17 cellular contexts compared by ENCODE assay signal in genomic region chr16:11325404-11326083, GRCh38. TPM values are rescaled to one million over a fixed set of nuclear protein-coding genes. Genes with fewer than 3 reads are reported as not detected.
A peak's percentile ranks its signal among the peaks of the same experiment; 100 is the strongest.
DNase-seq lines count a peak whose midpoint lies in the region; ATAC-seq, FAIRE-seq and TF ChIP-seq lines count a peak whose summit lies in the region.
"Had no signal": no experiment of that assay in that cellular context is flagged by ENCODE, and none has a peak within 500 bp of the region (broad histone marks: within the 10 kb centered on the region; RNA-seq: fewer than 3 reads in every experiment).

No MANE protein-coding gene starts in this region.

- H3K36me3 ChIP-seq in BLaER1 treated with 17β-estradiol and CSF1 and Interleukin-3, amounts not matched to agents 10 nM and 100 nM, result no peaks in the 10 kb centered on the region
- no peaks in the 10 kb centered on the region for H3K36me3 ChIP-seq in iPS-15b (ENCODE audit: control insufficient read depth, insufficient read depth, low read length)
- H3K36me3 ChIP-seq: prostate gland had no signal

- peak overlapping the region; percentile 79 for H3K27ac Mint-ChIP-seq in WTC11

- TF ChIP-seq CTCF in WTC11 (IDR thresholded peaks at IDR 0.05), result no peak

- H3K27me3 ChIP-seq in BLaER1 treated with 17β-estradiol and CSF1 and Interleukin-3, amounts not matched to agents 10 nM and 100 nM, result no peaks in the 10 kb centered on the region
- H3K27me3 ChIP-seq in iPS-15b (ENCODE audit: control insufficient read depth, insufficient read depth, low read length), result no peaks in the 10 kb centered on the region
- H3K27me3 ChIP-seq: testis had no signal

- H3K4me3 Mint-ChIP-seq in WTC11, result no peak overlapping the region

- H4K20me1 ChIP-seq in BLaER1 treated with 17β-estradiol and CSF1 and Interleukin-3, amounts not matched to agents 10 nM and 100 nM, result no peaks in the 10 kb centered on the region

- H3K27ac ChIP-seq in BLaER1 treated with 17β-estradiol and CSF1 and Interleukin-3, amounts not matched to agents 10 nM and 100 nM, result peak overlapping the region; percentile 10 to 99 (median 90); a peak in 20 of 22 replicates
- H3K27ac ChIP-seq: C4-2B, prostate gland, RWPE1, testis had no signal

- peak overlapping the region in 9 of 11 experiments; percentile 13 to 88 (median 75); a peak in 15 of 22 replicates for H3K9ac ChIP-seq in BLaER1 treated with 17β-estradiol and CSF1 and Interleukin-3, amounts not matched to agents 10 nM and 100 nM
- peak overlapping the region; percentile 9 for H3K9ac ChIP-seq in iPS-15b (ENCODE audit: low read depth, low read length)

- DNase-seq in GM19239 (ENCODE audit: insufficient read length, low spot score), result no peak
- no peak for DNase-seq in WTC11 (ENCODE audit: low spot score)
- DNase-seq in DMS114 treated with DMSO at 0.1 percent for 48 hours (lab: John Stamatoyannopoulos, UW; ENCODE audit: unreplicated experiment), result no peak
- DNase-seq in NCI-H2107 treated with DMSO at 0.1 percent for 48 hours (lab: John Stamatoyannopoulos, UW; ENCODE audit: unreplicated experiment), result no peak
- DNase-seq in retina, result no peak
- DNase-seq: caudate nucleus, GF-D8, NCI-H1092 treated with DMSO at 0.1 percent for 48 hours, testis had no signal

- ATAC-seq in WTC11 (no peak), GM19035 (IDR thresholded peaks at IDR 0.05; ENCODE audit: unreplicated experiment) (no peak)

- H3K4me1 Mint-ChIP-seq in WTC11, result peaks cover 58% of the 10 kb centered on the region

- peaks cover 0 to 4% (median 0%) of the 10 kb centered on the region in 11 experiments; a peak in 1 of 22 replicates for H3K9me3 ChIP-seq in BLaER1 treated with 17β-estradiol and CSF1 and Interleukin-3, amounts not matched to agents 10 nM and 100 nM (replicated peaks in 1 of 11)
- H3K9me3 ChIP-seq in iPS-15b (ENCODE audit: control insufficient read depth, insufficient read depth, low read length), result no peaks in the 10 kb centered on the region
- H3K9me3 ChIP-seq: prostate gland, testis had no signal

- POLR2A ChIA-PET in WTC11 (lab: Charles Lee), result no interaction called here

- no peaks in the 10 kb centered on the region for H3K27me3 Mint-ChIP-seq in WTC11 (ENCODE audit: low read depth)

- peak; percentile 72 for FAIRE-seq in GM19239 (lab: Jason Lieb, UNC)

- H3K9me3 Mint-ChIP-seq in WTC11, result no peaks in the 10 kb centered on the region

- H3K4me1 ChIP-seq in BLaER1 treated with 17β-estradiol and CSF1 and Interleukin-3, amounts not matched to agents 10 nM and 100 nM, result peaks cover 55 to 83% (median 73%) of the 10 kb centered on the region in 10 experiments
- H3K4me1 ChIP-seq in iPS-15b (ENCODE audit: control insufficient read depth, insufficient read depth, low read length), result peaks cover 20% of the 10 kb centered on the region
- H3K4me1 ChIP-seq: prostate gland had no signal

- H3K4me3 ChIP-seq in BLaER1 treated with 17β-estradiol and CSF1 and Interleukin-3, amounts not matched to agents 10 nM and 100 nM, result 0 out of 20 replicates have a peak overlapping the region, but pooled peaks of 1 of the 10 experiments have one; percentile 18
- H3K4me3 ChIP-seq in iPS-15b (ENCODE audit: low read depth, low read length), result no peak overlapping the region
- H3K4me3 ChIP-seq: prostate gland, testis had no signal

- H3K4me2 ChIP-seq in BLaER1 treated with 17β-estradiol and CSF1 and Interleukin-3, amounts not matched to agents 10 nM and 100 nM, result peak overlapping the region; percentile 77 to 94 (median 90)

- peaks cover 2% of the 10 kb centered on the region; the same call in 1 of the 2 replicates for H3K36me3 Mint-ChIP-seq in WTC11

- CTCF ChIA-PET in WTC11 (lab: Charles Lee), result interaction anchor here (0.6 to 0.8 kb wide), 2 partner anchors 13 to 42 kb away, joined by 3 to 4 read pairs; no protein-coding TSS in a partner anchor

TF ChIP-seq in WTC11, 78 proteins besides CTCF, POLR2A, EP300 and RAD21 (continues in another document):
- TF ChIP-seq PRDM15 (CRISPR knock-in tag; IDR thresholded peaks at IDR 0.05) (no peak), MXD4 (CRISPR knock-in tag; IDR thresholded peaks at IDR 0.05; ENCODE audit: borderline replicate concordance) (no peak), E2F5 (CRISPR knock-in tag; IDR thresholded peaks at IDR 0.05) (no peak), ZSCAN18 (CRISPR knock-in tag; IDR thresholded peaks at IDR 0.05) (no peak), ZNF138 (CRISPR knock-in tag; conservative IDR thresholded peaks at IDR 0.05) (no peak), GRHL2 (CRISPR knock-in tag; IDR thresholded peaks at IDR 0.05; ENCODE audit: insufficient replicate concordance, severe bottlenecking) (no peak), ZNF219 (CRISPR knock-in tag; IDR thresholded peaks at IDR 0.05; ENCODE audit: borderline replicate concordance) (no peak), ZBTB43 (CRISPR knock-in tag; IDR thresholded peaks at IDR 0.05) (no peak), ESRRA (CRISPR knock-in tag; IDR thresholded peaks at IDR 0.05; ENCODE audit: borderline replicate concordance) (no peak), NFE2L1 (CRISPR knock-in tag; IDR thresholded peaks at IDR 0.05) (no peak)

RNA-seq across cellular contexts. Expression of gene RMI2, which starts 19.7 kb away (rescaled TPM):
- total RNA-seq in WTC11 (2021), result 77.2 to 83.4 TPM (median 79.0 TPM) in 3 replicates

RNA-seq across cellular contexts. Expression of gene PRM1, which starts 44.4 kb away (rescaled TPM):
- 0.48 TPM in 1 of 3 replicates, not detected in the others for total RNA-seq in WTC11 (2021)
- total RNA-seq: epithelial cell of proximal tubule, mesenteric fat pad had no signal

RNA-seq across cellular contexts. Expression of gene PRM2, which starts 49.3 kb away (rescaled TPM):
- total RNA-seq in WTC11 (2021), result not detected in 3 replicates
- total RNA-seq: epithelial cell of proximal tubule, mesenteric fat pad had no signal

RNA-seq across cellular contexts. Expression of gene PRM3, which starts 52.1 kb away (rescaled TPM):
- not detected in 3 replicates for total RNA-seq in WTC11 (2021)
- total RNA-seq: epithelial cell of proximal tubule, mesenteric fat pad, prostate gland had no signal

RNA-seq across cellular contexts. Expression of gene TNP2, which starts 56.4 kb away (rescaled TPM):
- not detected in 3 replicates for total RNA-seq in WTC11 (2021)
- total RNA-seq: epithelial cell of proximal tubule, mesenteric fat pad, prostate gland had no signal
